In genomic region chr9:18382243-18382642, GRCh38 we compare ENCODE assay signal across 34 cellular contexts.
"Had no signal": no experiment of that assay in that cellular context is flagged by ENCODE, and none has a peak within 500 bp of the region (broad histone marks: within the 10 kb centered on the region; RNA-seq: fewer than 3 reads in every experiment).

No MANE protein-coding gene starts in this region.

- H3K27me3 ChIP-seq: brain microvascular endothelial cell, foreskin keratinocyte, heart left ventricle, left lung, neural progenitor cell, right lobe of liver, tibial artery, upper lobe of right lung had no signal

- H3K9me3 Mint-ChIP-seq: activated CD4-positive, alpha-beta memory T cell treated with anti-CD3 and anti-CD28 coated beads, Interleukin-2, amount 10 ng/mL, durations not matched to agents 7 days and 5 days; activated CD4-positive, alpha-beta T cell treated with anti-CD3 and anti-CD28 coated beads, Interleukin-2, amount 10 ng/mL, durations not matched to agents 7 days and 5 days; activated naive CD4-positive, alpha-beta T cell treated with anti-CD3 and anti-CD28 coated beads, Interleukin-2, amount 10 ng/mL, durations not matched to agents 7 days and 5 days; neural progenitor cell; stimulated activated naive CD8-positive, alpha-beta T cell treated with anti-CD3 and anti-CD28 coated beads, Interleukin-15, amount 100 ng/mL, for 72 hours had no signal

- H3K4me1 ChIP-seq: left lung, lower lobe of right lung, right lobe of liver, upper lobe of right lung had no signal

- H3K36me3 ChIP-seq: brain microvascular endothelial cell, heart left ventricle, left lung, lower lobe of right lung, neural progenitor cell, right lobe of liver, tibial artery, upper lobe of right lung had no signal

- H3K4me1 Mint-ChIP-seq: activated CD4-positive, alpha-beta memory T cell treated with anti-CD3 and anti-CD28 coated beads, Interleukin-2, amount 10 ng/mL, durations not matched to agents 7 days and 5 days; activated CD4-positive, alpha-beta T cell treated with anti-CD3 and anti-CD28 coated beads, Interleukin-2, amount 10 ng/mL, durations not matched to agents 7 days and 5 days; activated naive CD4-positive, alpha-beta T cell treated with anti-CD3 and anti-CD28 coated beads, Interleukin-2, amount 10 ng/mL, durations not matched to agents 7 days and 5 days; activated naive CD8-positive, alpha-beta T cell treated with anti-CD3 and anti-CD28 coated beads, Interleukin-2, amount 10 ng/mL, durations not matched to agents 7 days and 5 days; naive thymus-derived CD8-positive, alpha-beta T cell; stimulated activated memory B cell treated with anti-CD40 and anti-IgM and Interleukin-4, amounts not matched to agents 10 μg/mL and 1 μg/mL and 100 μg/mL, for 72 hours; stimulated activated naive CD8-positive, alpha-beta T cell treated with anti-CD3 and anti-CD28 coated beads, Interleukin-15, amount 100 ng/mL, for 72 hours had no signal

- H3K27ac ChIP-seq: brain microvascular endothelial cell, foreskin keratinocyte, heart left ventricle, left lung, lower lobe of right lung, neural progenitor cell, right lobe of liver, tibial artery, upper lobe of right lung had no signal

- DNase-seq: activated CD4-positive, alpha-beta memory T cell treated with anti-CD3 and anti-CD28 coated beads, Interleukin-2, amount 10 ng/mL, durations not matched to agents 7 days and 5 days; activated CD4-positive, alpha-beta T cell treated with anti-CD3 and anti-CD28 coated beads for 1 hour; activated CD4-positive, alpha-beta T cell treated with anti-CD3 and anti-CD28 coated beads, Interleukin-2, amount 10 ng/mL, durations not matched to agents 7 days and 5 days; activated CD8-positive, alpha-beta memory T cell treated with anti-CD3 and anti-CD28 coated beads, Interleukin-2, amount 50 U/mL, for 48 hours; activated gamma-delta T cell; activated naive CD4-positive, alpha-beta T cell treated with anti-CD3 and anti-CD28 coated beads, Interleukin-2, amount 10 ng/mL, durations not matched to agents 7 days and 5 days; activated naive CD8-positive, alpha-beta T cell treated with anti-CD3 and anti-CD28 coated beads, Interleukin-2, amount 10 ng/mL, durations not matched to agents 7 days and 5 days; activated T-cell treated with anti-CD3 and anti-CD28 coated beads, Interleukin-2, amount 50 U/mL, for 24 hours; amniotic stem cell; brain microvascular endothelial cell; caudate nucleus; effector CD8-positive, alpha-beta T cell; erythroblast; foreskin keratinocyte; heart left ventricle; kidney glomerular epithelial cell; left lung; lower lobe of right lung; mesenchymal stem cell; naive thymus-derived CD8-positive, alpha-beta T cell; occipital lobe; posterior cingulate gyrus; right lobe of liver; small intestine; stimulated activated CD4-positive, alpha-beta T cell treated with anti-CD3 and anti-CD28 coated beads, Interleukin-4, amount 100 ng/mL, for 4 hours; stimulated activated CD8-positive, alpha-beta memory T cell treated with anti-CD3 and anti-CD28 coated beads, Interleukin-4, amount 100 ng/mL, for 48 hours; stimulated activated naive CD8-positive, alpha-beta T cell treated with anti-CD3 and anti-CD28 coated beads, Interleukin-15, amount 100 ng/mL, for 72 hours; substantia nigra; T-helper 2 cell; tibial artery; upper lobe of right lung had no signal

- H3K9me3 ChIP-seq: heart left ventricle, left lung, lower lobe of right lung, right lobe of liver, tibial artery, upper lobe of right lung had no signal

- H3K4me3 ChIP-seq: heart left ventricle, left lung, lower lobe of right lung, neural progenitor cell, right lobe of liver, tibial artery, upper lobe of right lung had no signal

- H3K27ac Mint-ChIP-seq: activated CD4-positive, alpha-beta memory T cell treated with anti-CD3 and anti-CD28 coated beads, Interleukin-2, amount 10 ng/mL, durations not matched to agents 7 days and 5 days; activated CD4-positive, alpha-beta T cell treated with anti-CD3 and anti-CD28 coated beads, Interleukin-2, amount 10 ng/mL, durations not matched to agents 7 days and 5 days; activated naive CD4-positive, alpha-beta T cell treated with anti-CD3 and anti-CD28 coated beads, Interleukin-2, amount 10 ng/mL, durations not matched to agents 7 days and 5 days; activated naive CD8-positive, alpha-beta T cell treated with anti-CD3 and anti-CD28 coated beads, Interleukin-2, amount 10 ng/mL, durations not matched to agents 7 days and 5 days; activated T-cell treated with anti-CD3 and anti-CD28 coated beads, Interleukin-2, amount 50 U/mL, for 24 hours; naive thymus-derived CD8-positive, alpha-beta T cell; neural progenitor cell; stimulated activated memory B cell treated with anti-CD40 and anti-IgM and Interleukin-4, amounts not matched to agents 10 μg/mL and 1 μg/mL and 100 μg/mL, for 72 hours; WTC11 had no signal

- H3K27me3 Mint-ChIP-seq: activated CD4-positive, alpha-beta memory T cell treated with anti-CD3 and anti-CD28 coated beads, Interleukin-2, amount 10 ng/mL, durations not matched to agents 7 days and 5 days; activated CD4-positive, alpha-beta T cell treated with anti-CD3 and anti-CD28 coated beads, Interleukin-2, amount 10 ng/mL, durations not matched to agents 7 days and 5 days; activated naive CD8-positive, alpha-beta T cell treated with anti-CD3 and anti-CD28 coated beads, Interleukin-2, amount 10 ng/mL, durations not matched to agents 7 days and 5 days; stimulated activated memory B cell treated with anti-CD40 and anti-IgM and Interleukin-4, amounts not matched to agents 10 μg/mL and 1 μg/mL and 100 μg/mL, for 72 hours had no signal

- ATAC-seq: foreskin keratinocyte; left lung; lower lobe of right lung; naive thymus-derived CD8-positive, alpha-beta T cell; right lobe of liver; stimulated activated memory B cell treated with anti-CD40 and anti-IgM and Interleukin-4, amounts not matched to agents 10 μg/mL and 1 μg/mL and 100 μg/mL, for 72 hours; stimulated activated naive CD8-positive, alpha-beta T cell treated with anti-CD3 and anti-CD28 coated beads, Interleukin-15, amount 100 ng/mL, for 72 hours; upper lobe of right lung; WTC11 had no signal

- H3K4me3 Mint-ChIP-seq: activated CD4-positive, alpha-beta memory T cell treated with anti-CD3 and anti-CD28 coated beads, Interleukin-2, amount 10 ng/mL, durations not matched to agents 7 days and 5 days; activated CD4-positive, alpha-beta T cell treated with anti-CD3 and anti-CD28 coated beads, Interleukin-2, amount 10 ng/mL, durations not matched to agents 7 days and 5 days; activated naive CD4-positive, alpha-beta T cell treated with anti-CD3 and anti-CD28 coated beads, Interleukin-2, amount 10 ng/mL, durations not matched to agents 7 days and 5 days; activated naive CD8-positive, alpha-beta T cell treated with anti-CD3 and anti-CD28 coated beads, Interleukin-2, amount 10 ng/mL, durations not matched to agents 7 days and 5 days; activated T-cell treated with anti-CD3 and anti-CD28 coated beads, Interleukin-2, amount 50 U/mL, for 24 hours; naive thymus-derived CD8-positive, alpha-beta T cell; neural progenitor cell; stimulated activated memory B cell treated with anti-CD40 and anti-IgM and Interleukin-4, amounts not matched to agents 10 μg/mL and 1 μg/mL and 100 μg/mL, for 72 hours; stimulated activated naive CD8-positive, alpha-beta T cell treated with anti-CD3 and anti-CD28 coated beads, Interleukin-15, amount 100 ng/mL, for 72 hours; WTC11 had no signal

- H3K36me3 Mint-ChIP-seq: activated naive CD4-positive, alpha-beta T cell treated with anti-CD3 and anti-CD28 coated beads, Interleukin-2, amount 10 ng/mL, durations not matched to agents 7 days and 5 days; activated naive CD8-positive, alpha-beta T cell treated with anti-CD3 and anti-CD28 coated beads, Interleukin-2, amount 10 ng/mL, durations not matched to agents 7 days and 5 days; naive thymus-derived CD8-positive, alpha-beta T cell; neural progenitor cell; stimulated activated memory B cell treated with anti-CD40 and anti-IgM and Interleukin-4, amounts not matched to agents 10 μg/mL and 1 μg/mL and 100 μg/mL, for 72 hours; WTC11 had no signal
